1 cellular context compared by ENCODE assay signal in the genomic region with DNA sequence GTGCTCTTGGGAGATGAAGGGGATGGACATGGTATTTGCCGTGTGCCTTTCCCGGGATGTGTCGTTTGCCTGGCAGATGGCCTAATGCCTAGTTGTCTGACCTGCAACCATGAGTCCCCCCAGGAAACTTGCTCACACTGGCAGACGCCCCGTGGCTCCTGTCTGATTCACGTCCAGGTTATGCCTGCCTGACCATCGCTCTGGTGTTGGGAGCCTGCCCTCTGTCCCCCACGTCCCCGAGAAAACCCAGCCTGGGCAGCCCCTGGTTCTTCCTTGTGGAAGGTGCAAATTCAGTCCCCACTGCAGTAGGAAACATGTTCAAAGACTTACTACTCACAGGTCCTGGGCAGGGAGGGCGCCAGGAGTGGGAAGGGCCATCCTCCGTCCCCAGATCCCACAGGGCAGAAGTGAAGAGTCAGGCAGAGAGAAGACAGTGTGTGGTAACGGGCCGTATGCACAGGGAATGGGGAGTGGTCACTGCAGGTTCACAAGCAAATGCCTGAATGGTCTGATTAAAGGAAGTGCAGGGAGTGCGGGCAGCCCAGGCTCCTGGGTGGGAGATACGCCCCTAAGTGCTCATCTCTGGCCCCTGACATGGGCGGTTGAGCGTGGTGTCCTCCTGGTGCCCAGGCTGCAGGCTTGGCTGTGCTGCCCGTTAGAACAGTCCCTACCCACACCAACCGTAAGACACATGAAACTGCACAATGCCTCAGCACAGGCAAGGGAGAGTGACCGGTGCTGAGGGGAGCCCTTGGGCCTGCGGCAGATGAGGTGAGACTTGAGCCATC.
TF ChIP-seq lines count a peak whose summit lies in the region.

No MANE protein-coding gene starts in this region.

TF ChIP-seq in H1, 55 proteins besides CTCF, POLR2A, EP300 and RAD21:
- TF ChIP-seq GTF2F1 (IDR thresholded peaks at IDR 0.05; ENCODE audit: borderline replicate concordance, low read depth, low read length) (no peak), NANOG (IDR thresholded peaks at IDR 0.05; ENCODE audit: insufficient read depth, low read depth, low read length, poor library complexity, severe bottlenecking) (no peak), CEBPB (IDR thresholded peaks at IDR 0.05; ENCODE audit: low read depth, low read length) (no peak), KDM4A (IDR thresholded peaks at IDR 0.05; ENCODE audit: low read depth, low read length, severe bottlenecking) (no peak), CTBP2 (IDR thresholded peaks at IDR 0.05; ENCODE audit: borderline replicate concordance, insufficient read depth, insufficient read length, low read length) (no peak), RBBP5 (IDR thresholded peaks at IDR 0.05; ENCODE audit: borderline replicate concordance, low read depth, low read length) (no peak), CBX5 (IDR thresholded peaks at IDR 0.05; ENCODE audit: low read depth, low read length) (no peak), TAF1 (IDR thresholded peaks at IDR 0.05; ENCODE audit: low read depth, low read length) (no peak), SIRT6 (IDR thresholded peaks at IDR 0.05; ENCODE audit: low read length) (no peak), HDAC2 (IDR thresholded peaks at IDR 0.05; ENCODE audit: borderline replicate concordance in 1 of 2, low read depth in 2 of 2, low read length in 2 of 2) (no peak), ASH2L (IDR thresholded peaks at IDR 0.05; ENCODE audit: low read length) (no peak)
